ENCODE assay signal across 22 cellular contexts in the genomic region with DNA sequence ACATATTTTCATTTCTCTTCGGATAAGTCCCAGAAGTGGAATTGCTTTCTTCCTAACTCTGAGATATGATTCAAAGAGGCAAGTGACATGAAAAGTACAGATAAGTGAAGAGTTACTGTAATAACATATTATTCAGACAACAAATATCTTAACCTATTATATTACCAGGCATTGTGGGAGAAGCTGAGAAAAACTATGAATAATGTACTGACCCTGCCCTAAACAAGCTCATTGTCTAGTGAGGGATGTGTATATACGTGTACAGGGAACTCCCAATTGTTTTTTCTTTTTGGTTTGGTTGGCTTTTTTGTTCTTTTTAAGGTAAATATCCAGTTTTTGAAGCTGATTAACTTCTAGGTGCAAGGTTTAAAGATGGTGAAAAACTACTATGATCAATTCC.
"Had no signal": no experiment of that assay in that cellular context is flagged by ENCODE, and none has a peak within 500 bp of the region (broad histone marks: within the 10 kb centered on the region; RNA-seq: fewer than 3 reads in every experiment).

No MANE protein-coding gene starts in this region.

- H3K27me3 ChIP-seq: dorsolateral prefrontal cortex, heart right ventricle, sigmoid colon, upper lobe of left lung had no signal

- H3K4me3 ChIP-seq: dorsolateral prefrontal cortex, heart right ventricle, lower lobe of right lung, mucosa of descending colon, sigmoid colon, thoracic aorta, upper lobe of left lung had no signal

- H3K4me1 Mint-ChIP-seq: activated CD4-positive, alpha-beta memory T cell treated with anti-CD3 and anti-CD28 coated beads, Interleukin-2, amount 10 ng/mL, durations not matched to agents 7 days and 5 days; central memory CD8-positive, alpha-beta T cell had no signal

- H3K9me3 Mint-ChIP-seq: activated CD4-positive, alpha-beta memory T cell treated with anti-CD3 and anti-CD28 coated beads, Interleukin-2, amount 10 ng/mL, durations not matched to agents 7 days and 5 days; activated naive CD4-positive, alpha-beta T cell treated with anti-CD3 and anti-CD28 coated beads for 36 hours; activated T-cell treated with anti-CD3 and anti-CD28 coated beads, Interleukin-2, amount 50 U/mL, for 72 hours; central memory CD8-positive, alpha-beta T cell; T-helper 1 cell treated with Interleukin-12 subunit alpha and Interleukin-12 subunit beta and Interleukin-4 antibody, amounts not matched to agents 30 μg/mL and 1 μg/mL, for 36 hours had no signal

- H3K27ac Mint-ChIP-seq: activated CD4-positive, alpha-beta memory T cell treated with anti-CD3 and anti-CD28 coated beads, Interleukin-2, amount 10 ng/mL, durations not matched to agents 7 days and 5 days; activated naive CD4-positive, alpha-beta T cell treated with anti-CD3 and anti-CD28 coated beads for 36 hours; activated T-cell treated with anti-CD3 and anti-CD28 coated beads, Interleukin-2, amount 50 U/mL, for 72 hours; T-helper 1 cell treated with Interleukin-12 subunit alpha and Interleukin-12 subunit beta and Interleukin-4 antibody, amounts not matched to agents 30 μg/mL and 1 μg/mL, for 36 hours had no signal

- H3K36me3 ChIP-seq: heart right ventricle, lower lobe of right lung, sigmoid colon, thoracic aorta, upper lobe of left lung had no signal

- H3K27me3 Mint-ChIP-seq: activated CD4-positive, alpha-beta memory T cell treated with anti-CD3 and anti-CD28 coated beads, Interleukin-2, amount 10 ng/mL, durations not matched to agents 7 days and 5 days; central memory CD8-positive, alpha-beta T cell had no signal

- H3K4me3 Mint-ChIP-seq: activated CD4-positive, alpha-beta memory T cell treated with anti-CD3 and anti-CD28 coated beads, Interleukin-2, amount 10 ng/mL, durations not matched to agents 7 days and 5 days; activated naive CD4-positive, alpha-beta T cell treated with anti-CD3 and anti-CD28 coated beads for 36 hours; activated T-cell treated with anti-CD3 and anti-CD28 coated beads, Interleukin-2, amount 50 U/mL, for 72 hours; central memory CD8-positive, alpha-beta T cell; T-helper 1 cell treated with Interleukin-12 subunit alpha and Interleukin-12 subunit beta and Interleukin-4 antibody, amounts not matched to agents 30 μg/mL and 1 μg/mL, for 36 hours had no signal

- H3K9me3 ChIP-seq: heart right ventricle, lower lobe of right lung, mucosa of descending colon, sigmoid colon, thoracic aorta, upper lobe of left lung had no signal

- DNase-seq: activated CD4-positive, alpha-beta memory T cell treated with anti-CD3 and anti-CD28 coated beads, Interleukin-2, amount 10 ng/mL, durations not matched to agents 7 days and 5 days; activated CD4-positive, alpha-beta T cell treated with anti-CD3 and anti-CD28 coated beads for 48 hours; activated CD4-positive, CD25-positive, alpha-beta regulatory T cell; activated effector memory CD4-positive, alpha-beta T cell treated with Interleukin-2 at 50 U/mL for 16 hours; activated naive CD4-positive, alpha-beta T cell treated with anti-CD3 and anti-CD28 coated beads for 36 hours; activated T-cell treated with anti-CD3 and anti-CD28 coated beads, Interleukin-2, amount 50 U/mL, for 72 hours; dorsolateral prefrontal cortex; heart right ventricle; islet precursor cell; left colon; lower lobe of right lung; mesendoderm; mucosa of descending colon; nucleus accumbens; posterior cingulate gyrus; sigmoid colon; stimulated activated CD4-positive, alpha-beta T cell treated with anti-CD3 and anti-CD28 coated beads, Interleukin-4, amount 100 ng/mL, for 24 hours; stimulated activated naive CD4-positive, alpha-beta T cell treated with Interleukin-2 at 50 U/mL for 16 hours; upper lobe of left lung had no signal

- ATAC-seq: activated T-cell treated with anti-CD3 and anti-CD28 coated beads, Interleukin-2, amount 50 U/mL, for 72 hours; heart right ventricle; left colon; lower lobe of right lung; mucosa of descending colon had no signal

- H3K27ac ChIP-seq: dorsolateral prefrontal cortex, lower lobe of right lung, sigmoid colon, thoracic aorta, upper lobe of left lung had no signal
